1 cellular context compared by ENCODE assay signal in genomic region chr3:100033814-100034490, GRCh38.
TF ChIP-seq lines count a peak whose summit lies in the region.

No MANE protein-coding gene starts in this region.

TF ChIP-seq in HepG2, 621 proteins besides CTCF, POLR2A, EP300 and RAD21 (continued from another document):
- TF ChIP-seq HNRNPL (IDR thresholded peaks at IDR 0.05; ENCODE audit: low read depth, low read length) (no peak), AGO2 (optimal IDR thresholded peaks at IDR 0.05; ENCODE audit: low read depth, low read length) (no peak), CEBPG (CRISPR knock-in tag; IDR thresholded peaks at IDR 0.05) (no peak), ZFP1 (CRISPR knock-in tag; IDR thresholded peaks at IDR 0.05) (no peak), THAP9 (CRISPR knock-in tag; IDR thresholded peaks at IDR 0.05; ENCODE audit: borderline replicate concordance) (no peak), ZBTB46 (CRISPR knock-in tag; IDR thresholded peaks at IDR 0.05; ENCODE audit: borderline replicate concordance) (no peak), ETV5 (CRISPR knock-in tag; IDR thresholded peaks at IDR 0.05; ENCODE audit: borderline replicate concordance) (no peak)
- TF ChIP-seq, protein P1, sequence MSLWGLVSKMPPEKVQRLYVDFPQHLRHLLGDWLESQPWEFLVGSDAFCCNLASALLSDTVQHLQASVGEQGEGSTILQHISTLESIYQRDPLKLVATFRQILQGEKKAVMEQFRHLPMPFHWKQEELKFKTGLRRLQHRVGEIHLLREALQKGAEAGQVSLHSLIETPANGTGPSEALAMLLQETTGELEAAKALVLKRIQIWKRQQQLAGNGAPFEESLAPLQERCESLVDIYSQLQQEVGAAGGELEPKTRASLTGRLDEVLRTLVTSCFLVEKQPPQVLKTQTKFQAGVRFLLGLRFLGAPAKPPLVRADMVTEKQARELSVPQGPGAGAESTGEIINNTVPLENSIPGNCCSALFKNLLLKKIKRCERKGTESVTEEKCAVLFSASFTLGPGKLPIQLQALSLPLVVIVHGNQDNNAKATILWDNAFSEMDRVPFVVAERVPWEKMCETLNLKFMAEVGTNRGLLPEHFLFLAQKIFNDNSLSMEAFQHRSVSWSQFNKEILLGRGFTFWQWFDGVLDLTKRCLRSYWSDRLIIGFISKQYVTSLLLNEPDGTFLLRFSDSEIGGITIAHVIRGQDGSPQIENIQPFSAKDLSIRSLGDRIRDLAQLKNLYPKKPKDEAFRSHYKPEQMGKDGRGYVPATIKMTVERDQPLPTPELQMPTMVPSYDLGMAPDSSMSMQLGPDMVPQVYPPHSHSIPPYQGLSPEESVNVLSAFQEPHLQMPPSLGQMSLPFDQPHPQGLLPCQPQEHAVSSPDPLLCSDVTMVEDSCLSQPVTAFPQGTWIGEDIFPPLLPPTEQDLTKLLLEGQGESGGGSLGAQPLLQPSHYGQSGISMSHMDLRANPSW (CRISPR knock-in tag; IDR thresholded peaks at IDR 0.05; ENCODE audit: borderline replicate concordance) = no peak
